Comparison of ENCODE assay signal across 23 cellular contexts in genomic region chr6:144847906-144848305, GRCh38.
DNase-seq lines count a peak whose midpoint lies in the region; ATAC-seq and FAIRE-seq lines count a peak whose summit lies in the region.
"Had no signal": no experiment of that assay in that cellular context is flagged by ENCODE, and none has a peak within 500 bp of the region (broad histone marks: within the 10 kb centered on the region; RNA-seq: fewer than 3 reads in every experiment).

No MANE protein-coding gene starts in this region.

- H3K27me3 ChIP-seq in CD4-positive, CD25-positive, alpha-beta regulatory T cell (ENCODE audit: control insufficient read depth, insufficient read depth, low read length): no peaks in the 10 kb centered on the region
- H3K27me3 ChIP-seq: hepatocyte, MG63, right atrium auricular region had no signal

- FAIRE-seq in HTR-8/SVneo (lab: Jason Lieb, UNC): peak; percentile 4
- FAIRE-seq: islet of Langerhans had no signal

- H3K36me3 ChIP-seq in CD4-positive, CD25-positive, alpha-beta regulatory T cell (ENCODE audit: control insufficient read depth, insufficient read depth, low read length): peaks cover 64% of the 10 kb centered on the region
- H3K36me3 ChIP-seq: MG63 had no signal

- H3K4me3 ChIP-seq in CD4-positive, CD25-positive, alpha-beta regulatory T cell (ENCODE audit: low read depth, low read length): no peak overlapping the region
- H3K4me3 ChIP-seq: hepatocyte, MG63, right atrium auricular region had no signal

- no peaks in the 10 kb centered on the region for H3K4me1 ChIP-seq in CD4-positive, CD25-positive, alpha-beta regulatory T cell (ENCODE audit: control insufficient read depth, insufficient read depth, low read length, poor library complexity, severe bottlenecking)
- H3K4me1 ChIP-seq: right atrium auricular region had no signal

- peaks cover 0 to 12% (median 3%) of the 10 kb centered on the region in 4 donors for H3K4me1 Mint-ChIP-seq in CD4-positive, CD25-positive, alpha-beta regulatory T cell
- H3K4me1 Mint-ChIP-seq in effector memory CD8-positive, alpha-beta T cell (ENCODE audit: low read depth in 2 of 2): peaks cover 2 to 10% of the 10 kb centered on the region in 2 donors
- H3K4me1 Mint-ChIP-seq in natural killer cell treated with Interleukin-12 subunit alpha and Interleukin-12 subunit beta and Interleukin-15 and Interleukin-18, amount 100 ng/mL, for 72 hours (ENCODE audit: low read depth in 2 of 2): peaks cover 21 to 27% of the 10 kb centered on the region in 2 donors
- peaks cover 1% of the 10 kb centered on the region for H3K4me1 Mint-ChIP-seq in activated CD4-positive, alpha-beta T cell treated with anti-CD3 and anti-CD28 coated beads, Interleukin-2, amount 10 ng/mL, durations not matched to agents 24 days and 14 days
- H3K4me1 Mint-ChIP-seq: activated naive CD4-positive, alpha-beta T cell treated with anti-CD3 and anti-CD28 coated beads, Interleukin-2, amount 10 ng/mL, durations not matched to agents 7 days and 5 days; CD14-positive monocyte had no signal

- H3K27ac ChIP-seq in CD4-positive, CD25-positive, alpha-beta regulatory T cell (ENCODE audit: insufficient read depth, low read length, poor library complexity, severe bottlenecking): peak overlapping the region; percentile 16
- H3K27ac ChIP-seq: hepatocyte, right atrium auricular region had no signal

- H3K9me3 Mint-ChIP-seq in CD4-positive, CD25-positive, alpha-beta regulatory T cell: peaks cover 0 to 1% (median 0%) of the 10 kb centered on the region in 7 donors
- H3K9me3 Mint-ChIP-seq in effector memory CD8-positive, alpha-beta T cell: no peaks in the 10 kb centered on the region
- no peaks in the 10 kb centered on the region for H3K9me3 Mint-ChIP-seq in natural killer cell treated with Interleukin-12 subunit alpha and Interleukin-12 subunit beta and Interleukin-15 and Interleukin-18, amount 100 ng/mL, for 72 hours
- H3K9me3 Mint-ChIP-seq in activated CD4-positive, alpha-beta T cell treated with anti-CD3 and anti-CD28 coated beads, Interleukin-2, amount 10 ng/mL, durations not matched to agents 24 days and 14 days: peaks cover 12% of the 10 kb centered on the region
- H3K9me3 Mint-ChIP-seq: activated CD4-positive, alpha-beta memory T cell treated with anti-CD3 and anti-CD28 coated beads for 36 hours; activated naive CD4-positive, alpha-beta T cell treated with anti-CD3 and anti-CD28 coated beads, Interleukin-2, amount 10 ng/mL, durations not matched to agents 7 days and 5 days; H9 had no signal

- H3K4me3 Mint-ChIP-seq in CD4-positive, CD25-positive, alpha-beta regulatory T cell: no peak overlapping the region
- H3K4me3 Mint-ChIP-seq in effector memory CD8-positive, alpha-beta T cell: no peak overlapping the region
- no peak overlapping the region for H3K4me3 Mint-ChIP-seq in natural killer cell treated with Interleukin-12 subunit alpha and Interleukin-12 subunit beta and Interleukin-15 and Interleukin-18, amount 100 ng/mL, for 72 hours
- no peak overlapping the region for H3K4me3 Mint-ChIP-seq in activated CD4-positive, alpha-beta T cell treated with anti-CD3 and anti-CD28 coated beads, Interleukin-2, amount 10 ng/mL, durations not matched to agents 24 days and 14 days
- H3K4me3 Mint-ChIP-seq: activated CD4-positive, alpha-beta memory T cell treated with anti-CD3 and anti-CD28 coated beads for 36 hours; activated naive CD4-positive, alpha-beta T cell treated with anti-CD3 and anti-CD28 coated beads, Interleukin-2, amount 10 ng/mL, durations not matched to agents 7 days and 5 days; CD14-positive monocyte; H9 had no signal

- no peaks in the 10 kb centered on the region for H3K9me3 ChIP-seq in CD4-positive, CD25-positive, alpha-beta regulatory T cell (ENCODE audit: control insufficient read depth in 2 of 2, low read length in 2 of 2)
- H3K9me3 ChIP-seq: MG63, right atrium auricular region had no signal

- intact Hi-C loops in activated CD4-positive, alpha-beta T cell treated with anti-CD3 and anti-CD28 coated beads, Interleukin-2, amount 10 ng/mL, durations not matched to agents 24 days and 14 days (cut with micrococcal nuclease): no loop called here

- ATAC-seq in CD4-positive, CD25-positive, alpha-beta regulatory T cell (ENCODE audit: low read depth in 2 of 2): no peak
- ATAC-seq in effector memory CD8-positive, alpha-beta T cell (replicated peaks): no peak
- no peak for ATAC-seq in natural killer cell treated with Interleukin-12 subunit alpha and Interleukin-12 subunit beta and Interleukin-15 and Interleukin-18, amount 100 ng/mL, for 72 hours
- ATAC-seq in HG03159 (IDR thresholded peaks at IDR 0.05; ENCODE audit: unreplicated experiment): no peak
- ATAC-seq: SK-N-SH treated with all-trans-retinoic acid at 6 μM for 48 hours had no signal

- DNase-seq in CD4-positive, CD25-positive, alpha-beta regulatory T cell: no peak
- DNase-seq in HTR-8/SVneo (ENCODE audit: insufficient read length, low spot score): no peak
- DNase-seq in effector memory CD8-positive, alpha-beta T cell: no peak
- no peak for DNase-seq in natural killer cell treated with Interleukin-12 subunit alpha and Interleukin-12 subunit beta and Interleukin-15 and Interleukin-18, amount 100 ng/mL, for 72 hours (ENCODE audit: low spot score)
- DNase-seq in mesenteric fat pad (ENCODE audit: low spot score): no peak
- DNase-seq in activated CD4-positive, alpha-beta T cell treated with anti-CD3 and anti-CD28 coated beads, Interleukin-2, amount 10 ng/mL, durations not matched to agents 24 days and 14 days: no peak
- DNase-seq: activated CD4-positive, alpha-beta memory T cell treated with anti-CD3 and anti-CD28 coated beads for 36 hours; activated naive CD4-positive, alpha-beta T cell treated with anti-CD3 and anti-CD28 coated beads, Interleukin-2, amount 10 ng/mL, durations not matched to agents 7 days and 5 days; activated T-cell treated with anti-CD3 and anti-CD28 coated beads for 4 hours; effector CD4-positive, alpha-beta T cell; foreskin melanocyte; GDM1; H9; MG63; NCI-H1436; NCI-H526; stimulated activated CD4-positive, alpha-beta T cell treated with anti-CD3 and anti-CD28 coated beads, Interleukin-12 subunit alpha, Interleukin-12 subunit beta, amount 100 ng/mL, for 4 hours had no signal

- H3K36me3 Mint-ChIP-seq in CD4-positive, CD25-positive, alpha-beta regulatory T cell: peaks cover 65% of the 10 kb centered on the region
- peaks cover 41% of the 10 kb centered on the region for H3K36me3 Mint-ChIP-seq in effector memory CD8-positive, alpha-beta T cell (ENCODE audit: insufficient read depth)
- H3K36me3 Mint-ChIP-seq in natural killer cell treated with Interleukin-12 subunit alpha and Interleukin-12 subunit beta and Interleukin-15 and Interleukin-18, amount 100 ng/mL, for 72 hours: peaks cover 20% of the 10 kb centered on the region
- peaks cover 49% of the 10 kb centered on the region for H3K36me3 Mint-ChIP-seq in activated CD4-positive, alpha-beta T cell treated with anti-CD3 and anti-CD28 coated beads, Interleukin-2, amount 10 ng/mL, durations not matched to agents 24 days and 14 days (ENCODE audit: low read depth)

- H3K27ac Mint-ChIP-seq in CD4-positive, CD25-positive, alpha-beta regulatory T cell: peak overlapping the region in 2 of 3 donors; percentile 57 to 64
- H3K27ac Mint-ChIP-seq in effector memory CD8-positive, alpha-beta T cell: peak overlapping the region; percentile 2 to 36
- peak overlapping the region; percentile 9 to 31 for H3K27ac Mint-ChIP-seq in natural killer cell treated with Interleukin-12 subunit alpha and Interleukin-12 subunit beta and Interleukin-15 and Interleukin-18, amount 100 ng/mL, for 72 hours
- no peak overlapping the region for H3K27ac Mint-ChIP-seq in activated CD4-positive, alpha-beta T cell treated with anti-CD3 and anti-CD28 coated beads, Interleukin-2, amount 10 ng/mL, durations not matched to agents 24 days and 14 days
- H3K27ac Mint-ChIP-seq: activated CD4-positive, alpha-beta memory T cell treated with anti-CD3 and anti-CD28 coated beads for 36 hours; activated naive CD4-positive, alpha-beta T cell treated with anti-CD3 and anti-CD28 coated beads, Interleukin-2, amount 10 ng/mL, durations not matched to agents 7 days and 5 days had no signal

- H3K27me3 Mint-ChIP-seq in CD4-positive, CD25-positive, alpha-beta regulatory T cell: no peaks in the 10 kb centered on the region
- H3K27me3 Mint-ChIP-seq in effector memory CD8-positive, alpha-beta T cell: no peaks in the 10 kb centered on the region
- H3K27me3 Mint-ChIP-seq in natural killer cell treated with Interleukin-12 subunit alpha and Interleukin-12 subunit beta and Interleukin-15 and Interleukin-18, amount 100 ng/mL, for 72 hours: no peaks in the 10 kb centered on the region
- no peaks in the 10 kb centered on the region for H3K27me3 Mint-ChIP-seq in activated CD4-positive, alpha-beta T cell treated with anti-CD3 and anti-CD28 coated beads, Interleukin-2, amount 10 ng/mL, durations not matched to agents 24 days and 14 days
- H3K27me3 Mint-ChIP-seq: activated CD4-positive, alpha-beta memory T cell treated with anti-CD3 and anti-CD28 coated beads for 36 hours; activated naive CD4-positive, alpha-beta T cell treated with anti-CD3 and anti-CD28 coated beads, Interleukin-2, amount 10 ng/mL, durations not matched to agents 7 days and 5 days had no signal
